8 cellular contexts compared by ENCODE assay signal in genomic region chr5:79236970-79237734, GRCh38. TPM values are rescaled to one million over a fixed set of nuclear protein-coding genes. Genes with fewer than 3 reads are reported as not detected.
A peak's percentile ranks its signal among the peaks of the same experiment; 100 is the strongest.
DNase-seq lines count a peak whose midpoint lies in the region; ATAC-seq, FAIRE-seq and TF ChIP-seq lines count a peak whose summit lies in the region.

No MANE protein-coding gene starts in this region.

- peak overlapping the region; percentile 92 to 95 (median 94) for H3K4me3 Mint-ChIP-seq in CD4-positive, CD25-positive, alpha-beta regulatory T cell
- H3K4me3 Mint-ChIP-seq in IgD-negative memory B cell (peak overlapping the region; percentile 91 to 98 (median 97)), MCF 10A (ENCODE audit: unreplicated experiment) (peak overlapping the region; percentile 95), immature natural killer cell (peak overlapping the region; percentile 94 to 97 (median 95))

- peak; percentile 22 to 28 for ATAC-seq in CD4-positive, CD25-positive, alpha-beta regulatory T cell (ENCODE audit: low read depth in 2 of 2)
- ATAC-seq in GM21381 (IDR thresholded peaks at IDR 0.05; ENCODE audit: unreplicated experiment): peak; percentile 16

- H3K4me3 ChIP-seq in CD4-positive, CD25-positive, alpha-beta regulatory T cell (ENCODE audit: low read depth, low read length): peak overlapping the region; percentile 97
- peak overlapping the region; percentile 63 to 96 (median 88) for H3K4me3 ChIP-seq in spleen

- H3K27ac ChIP-seq in CD4-positive, CD25-positive, alpha-beta regulatory T cell (ENCODE audit: insufficient read depth, low read length, poor library complexity, severe bottlenecking): peak overlapping the region; percentile 93
- peak overlapping the region; percentile 79 to 97 (median 92) for H3K27ac ChIP-seq in spleen

- no peak for TF ChIP-seq POLR2A in spleen (IDR thresholded peaks at IDR 0.05)
- no peak for TF ChIP-seq POLR2A in H54 (IDR thresholded peaks at IDR 0.05; ENCODE audit: low read depth, low read length)

- POLR2A ChIA-PET in MCF 10A (lab: Yijun Ruan, JAX): interaction anchor here (0.6 to 4.0 kb wide), 30 partner anchors 10 to 591 kb away, joined by 3 to 76 read pairs (median 4); partner anchors contain the start of genes ARSB and HOMER1

- no peaks in the 10 kb centered on the region for H3K9me3 ChIP-seq in CD4-positive, CD25-positive, alpha-beta regulatory T cell (ENCODE audit: control insufficient read depth in 2 of 2, low read length in 2 of 2)
- no peaks in the 10 kb centered on the region for H3K9me3 ChIP-seq in spleen

- WGBS in spleen, 5 donors: 1% methylated on average over 31 to 61 of the region's 61 CpGs

- CTCF ChIA-PET in MCF 10A (lab: Yijun Ruan, JAX): interaction anchor here (0.6 to 1.8 kb wide), 9 partner anchors 49 to 275 kb away, joined by 3 to 9 read pairs (median 3); no protein-coding TSS in a partner anchor

- intact Hi-C loops in MCF 10A (cut with micrococcal nuclease) (loop anchor here (1.0 to 5.0 kb wide), 2 partner anchors 80 to 227 kb away; no protein-coding TSS in a partner anchor), spleen (cut with DNase I; ENCODE audit: low total_unique reads) (no loop called here)

- BruUV-seq in MCF 10A (replicated peaks; lab: Mats Ljungman, UMichigan): no TSS peak

- H3K36me3 ChIP-seq in CD4-positive, CD25-positive, alpha-beta regulatory T cell (ENCODE audit: control insufficient read depth, insufficient read depth, low read length): no peaks in the 10 kb centered on the region
- H3K36me3 ChIP-seq in spleen: no peaks in the 10 kb centered on the region

- peaks cover 25 to 44% (median 38%) of the 10 kb centered on the region in 4 donors for H3K4me1 Mint-ChIP-seq in CD4-positive, CD25-positive, alpha-beta regulatory T cell
- H3K4me1 Mint-ChIP-seq in IgD-negative memory B cell (peaks cover 27 to 29% (median 27%) of the 10 kb centered on the region in 3 donors), MCF 10A (ENCODE audit: insufficient read depth, unreplicated experiment) (peaks cover 18% of the 10 kb centered on the region), immature natural killer cell (peaks cover 45 to 58% of the 10 kb centered on the region in 2 donors)

- H3K27me3 Mint-ChIP-seq in CD4-positive, CD25-positive, alpha-beta regulatory T cell: peaks cover 5% of the 10 kb centered on the region
- H3K27me3 Mint-ChIP-seq in IgD-negative memory B cell (no peaks in the 10 kb centered on the region), MCF 10A (ENCODE audit: insufficient read depth, unreplicated experiment) (no peaks in the 10 kb centered on the region), immature natural killer cell (ENCODE audit: low read depth in 3 of 3) (peaks cover 6 to 11% (median 7%) of the 10 kb centered on the region in 3 donors)

- peaks cover 5% of the 10 kb centered on the region for H3K36me3 Mint-ChIP-seq in CD4-positive, CD25-positive, alpha-beta regulatory T cell
- H3K36me3 Mint-ChIP-seq in IgD-negative memory B cell (no peaks in the 10 kb centered on the region), MCF 10A (ENCODE audit: insufficient read depth, unreplicated experiment) (peaks cover 13% of the 10 kb centered on the region), immature natural killer cell (peaks cover 0 to 7% (median 0%) of the 10 kb centered on the region in 3 donors)

- peaks cover 52% of the 10 kb centered on the region for H3K4me1 ChIP-seq in CD4-positive, CD25-positive, alpha-beta regulatory T cell (ENCODE audit: control insufficient read depth, insufficient read depth, low read length, poor library complexity, severe bottlenecking)
- H3K4me1 ChIP-seq in spleen: peaks cover 16 to 64% (median 42%) of the 10 kb centered on the region in 6 donors

- H3K9me3 Mint-ChIP-seq in CD4-positive, CD25-positive, alpha-beta regulatory T cell: no peaks in the 10 kb centered on the region
- H3K9me3 Mint-ChIP-seq in IgD-negative memory B cell (no peaks in the 10 kb centered on the region), MCF 10A (ENCODE audit: unreplicated experiment) (no peaks in the 10 kb centered on the region), immature natural killer cell (no peaks in the 10 kb centered on the region)

- FAIRE-seq in H54 (lab: Jason Lieb, UNC): no peak

- H3K27ac Mint-ChIP-seq in CD4-positive, CD25-positive, alpha-beta regulatory T cell: peak overlapping the region; percentile 96 to 98 (median 98)
- H3K27ac Mint-ChIP-seq in IgD-negative memory B cell: peak overlapping the region; percentile 84 to 99 (median 96)
- H3K27ac Mint-ChIP-seq in MCF 10A (ENCODE audit: low read depth, unreplicated experiment): peak overlapping the region; percentile 98
- H3K27ac Mint-ChIP-seq in immature natural killer cell: peak overlapping the region; percentile 84 to 96 (median 92)

- TF ChIP-seq CTCF in MCF 10A (IDR thresholded peaks at IDR 0.05; ENCODE audit: unreplicated experiment) (no peak), spleen (IDR thresholded peaks at IDR 0.05 in 8 of 11, conservative IDR thresholded peaks at IDR 0.05 in 3 of 11) (no peak)

- H3K27me3 ChIP-seq in CD4-positive, CD25-positive, alpha-beta regulatory T cell (ENCODE audit: control insufficient read depth, insufficient read depth, low read length): no peaks in the 10 kb centered on the region
- peaks cover 0 to 10% (median 0%) of the 10 kb centered on the region in 7 donors for H3K27me3 ChIP-seq in spleen (replicated peaks in 1 of 7)

- DNase-seq in CD4-positive, CD25-positive, alpha-beta regulatory T cell: peak; percentile 16 to 70 (median 44)
- DNase-seq in T-helper 9 cell (peak; percentile 20), MCF 10A (ENCODE audit: unreplicated experiment) (peak; percentile 67), immature natural killer cell (peak; percentile 31 to 38 (median 32)), spleen (peak; percentile 85), H54 (ENCODE audit: insufficient read length, low spot score) (no peak)

RNA-seq across cellular contexts. Expression of gene JMY, which starts 1.2 kb away (rescaled TPM):
- total RNA-seq in CD4-positive, CD25-positive, alpha-beta regulatory T cell: 71.6 TPM
- 1 to 10 TPM; 4.9 to 8.1 (median 6.1) TPM for polyA plus RNA-seq in CD4-positive, CD25-positive, alpha-beta regulatory T cell
- polyA plus RNA-seq in IgD-negative memory B cell: 4.6 TPM
- total RNA-seq in MCF 10A (2022): 16.8 and 19.3 TPM in 2 replicates
- 1 to 10 TPM; 2.9 to 6.7 (median 4.3) TPM for polyA plus RNA-seq in immature natural killer cell
- total RNA-seq in spleen: 10 to 100 TPM in 6 of 7 donors, 1 to 10 TPM in 1; 7.8 to 19.6 (median 12.5) TPM
- polyA plus RNA-seq in spleen: 1 to 10 TPM; 2.0 to 2.5 (median 2.5) TPM
